Comparison of ENCODE assay signal across 8 cellular contexts in the genomic region with DNA sequence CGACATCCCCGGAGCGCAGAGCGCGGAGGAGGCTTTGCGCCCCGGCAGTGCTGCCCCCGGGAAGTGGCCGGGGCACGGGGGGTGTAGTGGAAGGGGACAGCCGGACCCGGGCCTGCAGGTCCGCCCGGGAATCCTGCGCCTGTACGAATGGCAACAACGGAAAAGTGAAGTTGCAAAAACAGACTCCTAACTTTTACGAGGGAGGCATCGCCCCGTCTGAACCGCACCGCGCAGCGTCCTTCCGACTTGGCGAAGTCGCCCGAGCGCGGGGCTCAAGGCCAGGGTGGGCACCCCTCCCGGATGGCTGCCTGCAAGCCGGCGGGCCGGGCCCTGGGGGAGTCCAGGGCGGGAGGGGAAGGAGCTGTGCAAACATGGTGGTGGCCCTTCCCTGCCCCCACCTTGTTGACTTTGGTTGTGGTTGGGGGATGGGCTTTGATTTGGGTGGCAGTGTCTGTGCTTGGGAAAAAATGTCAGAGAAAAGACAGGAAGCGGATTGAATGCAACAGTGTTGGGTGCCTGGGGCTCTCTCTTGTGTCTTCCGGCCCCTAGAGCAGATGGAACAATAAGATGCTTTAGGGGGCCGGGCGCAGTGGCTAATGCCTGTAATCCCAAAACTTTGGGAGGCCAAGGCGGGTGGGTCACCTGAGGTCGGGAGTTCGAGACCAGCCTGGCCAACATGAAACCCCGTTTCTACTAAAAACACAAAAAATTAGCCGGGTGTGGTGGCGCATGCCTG. TPM values are rescaled to one million over a fixed set of nuclear protein-coding genes. Genes with fewer than 3 reads are reported as not detected.
DNase-seq lines count a peak whose midpoint lies in the region; ATAC-seq and TF ChIP-seq lines count a peak whose summit lies in the region.

No MANE protein-coding gene starts in this region.

- peak overlapping the region; percentile 86 to 96 (median 90) for H3K4me3 Mint-ChIP-seq in T-cell
- H3K4me3 Mint-ChIP-seq in brain = peak overlapping the region; percentile 84 to 92 (median 90)

- H3K4me2 ChIP-seq in DOHH2 (ENCODE audit: low read length) = peak overlapping the region; percentile 88
- peak overlapping the region; percentile 99 for H3K4me2 ChIP-seq in KMS-11

- H3K9me3 Mint-ChIP-seq in T-cell (no peaks in the 10 kb centered on the region), brain (peaks cover 0 to 3% (median 0%) of the 10 kb centered on the region in 5 experiments)

- H3K4me1 Mint-ChIP-seq in T-cell = peaks cover 55 to 68% (median 56%) of the 10 kb centered on the region in 3 donors
- H3K4me1 Mint-ChIP-seq in brain = peaks cover 46% of the 10 kb centered on the region

- peak overlapping the region; percentile 48 for H2AFZ ChIP-seq in KMS-11 (ENCODE audit: low read depth)

- peaks cover 24% of the 10 kb centered on the region for H3F3A ChIP-seq in DOHH2 (ENCODE audit: control insufficient read depth, insufficient read depth)

- whole genome bisulfite sequencing in sigmoid colon, 2 donors = 2 to 6% methylated on average over 45 of the region's 45 CpGs

- POLR2A ChIA-PET in T-cell (lab: Charles Lee) = no interaction called here

- H3K4me3 ChIP-seq in DOHH2 (ENCODE audit: low read length) (peak overlapping the region; percentile 71), KMS-11 (IDR thresholded peaks at IDR 0.05; ENCODE audit: insufficient read depth, low read depth, low read length) (no peak overlapping the region), iPS-15b (ENCODE audit: low read depth, low read length) (peak overlapping the region; percentile 71), sigmoid colon (peak overlapping the region; percentile 87 to 100 (median 98))

- H3K9ac ChIP-seq in KMS-11 = peak overlapping the region; percentile 88
- H3K9ac ChIP-seq in iPS-15b (ENCODE audit: low read depth, low read length) = peak overlapping the region; percentile 81

- intact Hi-C loops in sigmoid colon (cut with DNase I) = loop anchor here (2.0 to 5.0 kb wide), 5 partner anchors 39 to 419 kb away; a partner anchor contains a TSS

- H3K4me1 ChIP-seq in DOHH2 (ENCODE audit: control insufficient read depth, low read length) (peaks cover 32% of the 10 kb centered on the region), KMS-11 (ENCODE audit: low read depth, poor library complexity, severe bottlenecking) (peaks cover 50% of the 10 kb centered on the region), iPS-15b (ENCODE audit: control insufficient read depth, insufficient read depth, low read length) (peaks cover 6% of the 10 kb centered on the region), sigmoid colon (peaks cover 0 to 41% (median 39%) of the 10 kb centered on the region in 4 donors)

- peak; percentile 47 to 58 (median 50) for ATAC-seq in T-cell (replicated peaks in 1 of 4)
- no peak for ATAC-seq in GM21825 (IDR thresholded peaks at IDR 0.05; ENCODE audit: unreplicated experiment)

- no peak for TF ChIP-seq POLR2A in sigmoid colon (IDR thresholded peaks at IDR 0.05)

- H3K36me3 ChIP-seq in DOHH2 (ENCODE audit: control insufficient read depth, low read length) = no peaks in the 10 kb centered on the region
- H3K36me3 ChIP-seq in KMS-11 (ENCODE audit: insufficient read depth) = no peaks in the 10 kb centered on the region
- H3K36me3 ChIP-seq in iPS-15b (ENCODE audit: control insufficient read depth, insufficient read depth, low read length) = peaks cover 15% of the 10 kb centered on the region
- peaks cover 0 to 11% (median 2%) of the 10 kb centered on the region in 4 donors for H3K36me3 ChIP-seq in sigmoid colon

- H4K20me1 ChIP-seq in DOHH2 (ENCODE audit: control insufficient read depth, insufficient read depth, low read depth, low read length) = peaks cover 4% of the 10 kb centered on the region; the same call in 1 of the 2 replicates
- no peaks in the 10 kb centered on the region for H4K20me1 ChIP-seq in KMS-11 (ENCODE audit: insufficient read depth)

- H3K9me3 ChIP-seq in DOHH2 (ENCODE audit: control insufficient read depth, insufficient read depth, low read length) = no peaks in the 10 kb centered on the region
- no peaks in the 10 kb centered on the region for H3K9me3 ChIP-seq in iPS-15b (ENCODE audit: control insufficient read depth, insufficient read depth, low read length)
- H3K9me3 ChIP-seq in sigmoid colon = no peaks in the 10 kb centered on the region

- TF ChIP-seq EP300 in sigmoid colon (IDR thresholded peaks at IDR 0.05) = no peak

- TF ChIP-seq CTCF in DOHH2 (IDR thresholded peaks at IDR 0.05; ENCODE audit: low read depth, low read length, poor library complexity, severe bottlenecking) (no peak), KMS-11 (conservative IDR thresholded peaks at IDR 0.05; ENCODE audit: low read depth, low read length) (no peak), brain (conservative IDR thresholded peaks at IDR 0.05) (no peak), sigmoid colon (IDR thresholded peaks at IDR 0.05) (no peak)

- H3K27ac ChIP-seq in DOHH2 (ENCODE audit: low read depth, low read length) = no peak overlapping the region
- peak overlapping the region; percentile 88 for H3K27ac ChIP-seq in KMS-11
- peak overlapping the region; percentile 94 to 100 (median 99) for H3K27ac ChIP-seq in sigmoid colon

- H3K9me2 ChIP-seq in DOHH2 (replicated peaks; ENCODE audit: control insufficient read depth, low read length) = no peaks in the 10 kb centered on the region

- H3K27me3 ChIP-seq in DOHH2 (ENCODE audit: control insufficient read depth, low read length) (peaks cover 69% of the 10 kb centered on the region), KMS-11 (ENCODE audit: insufficient read depth, low read depth) (no peaks in the 10 kb centered on the region), iPS-15b (ENCODE audit: control insufficient read depth, insufficient read depth, low read length) (no peaks in the 10 kb centered on the region), sigmoid colon (no peaks in the 10 kb centered on the region)

- H3K79me2 ChIP-seq in DOHH2 (ENCODE audit: control insufficient read depth, low read length) = no peaks in the 10 kb centered on the region
- H3K79me2 ChIP-seq in KMS-11 (ENCODE audit: insufficient read depth, low read depth) = no peaks in the 10 kb centered on the region

- H3K27me3 Mint-ChIP-seq in T-cell = no peaks in the 10 kb centered on the region
- no peaks in the 10 kb centered on the region for H3K27me3 Mint-ChIP-seq in brain

- H3K27ac Mint-ChIP-seq in T-cell (peak overlapping the region; percentile 91 to 94), brain (peak overlapping the region; percentile 89 to 97 (median 91))

- peaks cover 13% of the 10 kb centered on the region for H3K36me3 Mint-ChIP-seq in T-cell
- H3K36me3 Mint-ChIP-seq in brain = peaks cover 5% of the 10 kb centered on the region

- CTCF ChIA-PET in T-cell (lab: Charles Lee) = no interaction called here

- DNase-seq in T-cell (peak; percentile 51 to 80 (median 70)), sigmoid colon (peak; percentile 78), amniotic stem cell (lab: John Stamatoyannopoulos, UW) (no peak)

RNA-seq across cellular contexts. Expression of a gene that starts 0.7 kb away (rescaled TPM):
- 100 to 1,000 TPM; 433 to 628 (median 590) TPM for total RNA-seq in T-cell
- polyA plus RNA-seq in brain (ENCODE audit: insufficient read depth, low read depth, low replicate concordance) = 23.1 TPM
- total RNA-seq in sigmoid colon = 100 to 1,000 TPM in 1 of 4 donors, 10 to 100 TPM in 3; 48.2 to 109 (median 52.7) TPM
- 100 to 1,000 TPM in 1 of 3 donors, 10 to 100 TPM in 1, 1 to 10 TPM in 1; 7.8 to 138 (median 14.6) TPM for polyA plus RNA-seq in sigmoid colon

RNA-seq across cellular contexts. Expression of a gene that starts 41.1 kb away (rescaled TPM):
- 100 to 1,000 TPM in 3 of 5 donors, 10 to 100 TPM in 2; 45.9 to 123 (median 112) TPM for total RNA-seq in T-cell
- 24.5 TPM for polyA plus RNA-seq in brain (ENCODE audit: insufficient read depth, low read depth, low replicate concordance)
- 10 to 100 TPM in 3 of 4 donors, 1 to 10 TPM in 1; 6.8 to 14.5 (median 11.5) TPM for total RNA-seq in sigmoid colon
- 1 to 10 TPM; 2.3 to 9.3 (median 3.0) TPM for polyA plus RNA-seq in sigmoid colon

RNA-seq across cellular contexts. Expression of a gene that starts 41.2 kb away (rescaled TPM):
- 100 to 1,000 TPM; 133 to 197 (median 155) TPM for total RNA-seq in T-cell
- polyA plus RNA-seq in brain (ENCODE audit: insufficient read depth, low read depth, low replicate concordance) = 12.6 TPM
- 10 to 100 TPM; 11.4 to 31.6 (median 12.9) TPM for total RNA-seq in sigmoid colon
- polyA plus RNA-seq in sigmoid colon = 10 to 100 TPM in 1 of 3 donors, 1 to 10 TPM in 2; 3.6 to 37.0 (median 6.7) TPM

Comparison
In these comparisons a context has a peak if more than half of its experiments do, and no peak if none do; other contexts are left out.
1. RNA of a gene that starts 41.2 kb away (total RNA-seq): 133 to 197 TPM in T-cell; 11.4 to 31.6 TPM in sigmoid colon; every median in the first group is over 4 times any median in the second.